In the genomic region with DNA sequence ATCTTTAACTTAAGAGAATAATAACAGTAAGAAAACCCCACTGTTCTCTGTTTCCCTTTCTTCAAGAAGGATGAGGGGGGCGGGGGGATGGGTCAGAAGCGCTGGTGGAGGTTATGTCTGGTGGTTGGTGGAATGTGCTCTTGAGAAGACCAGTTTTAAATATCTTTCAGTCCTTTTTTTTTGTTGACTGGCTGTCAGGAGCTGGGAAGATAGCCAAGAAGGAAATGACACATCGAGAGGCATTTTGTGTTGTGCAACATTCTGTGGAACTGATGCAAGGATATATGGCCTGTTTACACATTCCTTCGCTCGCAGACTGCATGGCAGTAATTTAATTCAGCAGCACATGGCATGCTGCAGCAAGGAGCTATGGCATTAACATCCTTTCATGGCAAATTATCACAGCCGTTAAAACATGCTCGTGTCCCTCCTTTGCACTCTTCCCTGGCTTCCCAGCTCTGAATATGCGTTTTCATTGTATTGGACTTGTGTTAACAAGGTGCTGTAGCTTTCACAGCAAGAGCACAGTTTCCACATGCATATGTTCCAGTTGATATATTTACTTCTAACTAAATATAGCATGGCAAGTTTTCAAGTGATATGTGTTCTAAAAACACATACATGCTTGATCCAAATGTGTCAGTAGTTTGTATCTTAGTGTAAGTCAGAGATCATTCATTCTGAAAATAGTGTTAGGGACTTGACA, we compare ENCODE assay signal across 1 cellular context.
TF ChIP-seq lines count a peak whose summit lies in the region.

No MANE protein-coding gene starts in this region.

TF ChIP-seq in HEK293, 187 proteins besides CTCF, POLR2A, EP300 and RAD21 (continued from another document):
- TF ChIP-seq ZBTB48 (tag by site-specific recombination; IDR thresholded peaks at IDR 0.05) (no peak), ZNF354C (tag by site-specific recombination; IDR thresholded peaks at IDR 0.05; ENCODE audit: borderline replicate concordance, low read depth) (no peak), GLI2 (tag by site-specific recombination; IDR thresholded peaks at IDR 0.05; ENCODE audit: borderline replicate concordance, low read depth) (no peak), KLF1 (tag by site-specific recombination; IDR thresholded peaks at IDR 0.05) (no peak), KLF9 (tag by site-specific recombination; IDR thresholded peaks at IDR 0.05; ENCODE audit: low read depth) (no peak; the same call in 1 of the 2 replicates), ZNF530 (tag by site-specific recombination; IDR thresholded peaks at IDR 0.05; ENCODE audit: low read depth) (no peak), ZNF133 (tag by site-specific recombination; IDR thresholded peaks at IDR 0.05) (no peak), ZNF266 (tag by site-specific recombination; IDR thresholded peaks at IDR 0.05; ENCODE audit: low read depth) (no peak), ZFP69B (tag by site-specific recombination; IDR thresholded peaks at IDR 0.05) (peak; percentile 86), ZNF510 (tag by site-specific recombination; IDR thresholded peaks at IDR 0.05; ENCODE audit: insufficient replicate concordance) (no peak), ZNF10 (tag by site-specific recombination; IDR thresholded peaks at IDR 0.05) (no peak), ZNF311 (tag by site-specific recombination; IDR thresholded peaks at IDR 0.05; ENCODE audit: borderline replicate concordance) (no peak), ZNF132 (tag by site-specific recombination; IDR thresholded peaks at IDR 0.05; ENCODE audit: borderline replicate concordance) (no peak), ZNF843 (tag by site-specific recombination; IDR thresholded peaks at IDR 0.05) (peak; percentile 75; the same call in 1 of the 2 replicates), ZNF121 (tag by site-specific recombination; IDR thresholded peaks at IDR 0.05) (no peak), ZBTB17 (tag by site-specific recombination; IDR thresholded peaks at IDR 0.05) (peak; percentile 90), ZNF394 (tag by site-specific recombination; IDR thresholded peaks at IDR 0.05; ENCODE audit: borderline replicate concordance) (peak; percentile 66; the same call in 1 of the 2 replicates), ZNF302 (tag by site-specific recombination; IDR thresholded peaks at IDR 0.05; ENCODE audit: low read depth) (no peak), ZNF404 (tag by site-specific recombination; IDR thresholded peaks at IDR 0.05) (no peak), ZNF610 (tag by site-specific recombination; IDR thresholded peaks at IDR 0.05; ENCODE audit: borderline replicate concordance) (peak; percentile 70; the same call in 1 of the 2 replicates), ZNF140 (tag by site-specific recombination; IDR thresholded peaks at IDR 0.05) (no peak), SP7 (tag by site-specific recombination; IDR thresholded peaks at IDR 0.05) (peak; percentile 97), WT1 (tag by site-specific recombination; IDR thresholded peaks at IDR 0.05) (no peak; the same call in 1 of the 2 replicates), ZNF76 (tag by site-specific recombination; IDR thresholded peaks at IDR 0.05; ENCODE audit: borderline replicate concordance, low read depth) (peak; percentile 43; the same call in 1 of the 2 replicates), ZNF202 (tag by site-specific recombination; IDR thresholded peaks at IDR 0.05; ENCODE audit: borderline replicate concordance) (no peak), ZNF654 (tag by site-specific recombination; IDR thresholded peaks at IDR 0.05; ENCODE audit: low read depth) (0 out of 2 replicates have a peak, but pooled peaks have one; percentile 3), ZNF175 (tag by site-specific recombination; IDR thresholded peaks at IDR 0.05) (no peak), ZNF473 (tag by site-specific recombination; IDR thresholded peaks at IDR 0.05) (no peak), ZNF324 (tag by site-specific recombination; IDR thresholded peaks at IDR 0.05) (peak; percentile 92), ZNF830 (tag by site-specific recombination; IDR thresholded peaks at IDR 0.05; ENCODE audit: low read depth) (no peak), HOXD13 (CRISPR knock-in tag; IDR thresholded peaks at IDR 0.05; ENCODE audit: borderline replicate concordance) (peak; percentile 81), SCRT2 (tag by site-specific recombination; IDR thresholded peaks at IDR 0.05) (peak; percentile 60), KLF7 (tag by site-specific recombination; IDR thresholded peaks at IDR 0.05; ENCODE audit: borderline replicate concordance) (no peak), ZNF560 (tag by site-specific recombination; IDR thresholded peaks at IDR 0.05; ENCODE audit: borderline replicate concordance) (no peak)
- TF ChIP-seq, protein P1, sequence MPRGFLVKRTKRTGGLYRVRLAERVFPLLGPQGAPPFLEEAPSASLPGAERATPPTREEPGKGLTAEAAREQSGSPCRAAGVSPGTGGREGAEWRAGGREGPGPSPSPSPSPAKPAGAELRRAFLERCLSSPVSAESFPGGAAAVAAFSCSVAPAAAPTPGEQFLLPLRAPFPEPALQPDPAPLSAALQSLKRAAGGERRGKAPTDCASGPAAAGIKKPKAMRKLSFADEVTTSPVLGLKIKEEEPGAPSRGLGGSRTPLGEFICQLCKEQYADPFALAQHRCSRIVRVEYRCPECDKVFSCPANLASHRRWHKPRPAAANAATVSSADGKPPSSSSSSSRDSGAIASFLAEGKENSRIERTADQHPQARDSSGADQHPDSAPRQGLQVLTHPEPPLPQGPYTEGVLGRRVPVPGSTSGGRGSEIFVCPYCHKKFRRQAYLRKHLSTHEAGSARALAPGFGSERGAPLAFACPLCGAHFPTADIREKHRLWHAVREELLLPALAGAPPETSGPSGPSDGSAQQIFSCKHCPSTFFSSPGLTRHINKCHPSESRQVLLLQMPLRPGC (tag by site-specific recombination; IDR thresholded peaks at IDR 0.05) = peak; percentile 99
- TF ChIP-seq, protein P2, sequence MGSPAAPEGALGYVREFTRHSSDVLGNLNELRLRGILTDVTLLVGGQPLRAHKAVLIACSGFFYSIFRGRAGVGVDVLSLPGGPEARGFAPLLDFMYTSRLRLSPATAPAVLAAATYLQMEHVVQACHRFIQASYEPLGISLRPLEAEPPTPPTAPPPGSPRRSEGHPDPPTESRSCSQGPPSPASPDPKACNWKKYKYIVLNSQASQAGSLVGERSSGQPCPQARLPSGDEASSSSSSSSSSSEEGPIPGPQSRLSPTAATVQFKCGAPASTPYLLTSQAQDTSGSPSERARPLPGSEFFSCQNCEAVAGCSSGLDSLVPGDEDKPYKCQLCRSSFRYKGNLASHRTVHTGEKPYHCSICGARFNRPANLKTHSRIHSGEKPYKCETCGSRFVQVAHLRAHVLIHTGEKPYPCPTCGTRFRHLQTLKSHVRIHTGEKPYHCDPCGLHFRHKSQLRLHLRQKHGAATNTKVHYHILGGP (tag by site-specific recombination; IDR thresholded peaks at IDR 0.05) = no peak
- TF ChIP-seq, protein P3, sequence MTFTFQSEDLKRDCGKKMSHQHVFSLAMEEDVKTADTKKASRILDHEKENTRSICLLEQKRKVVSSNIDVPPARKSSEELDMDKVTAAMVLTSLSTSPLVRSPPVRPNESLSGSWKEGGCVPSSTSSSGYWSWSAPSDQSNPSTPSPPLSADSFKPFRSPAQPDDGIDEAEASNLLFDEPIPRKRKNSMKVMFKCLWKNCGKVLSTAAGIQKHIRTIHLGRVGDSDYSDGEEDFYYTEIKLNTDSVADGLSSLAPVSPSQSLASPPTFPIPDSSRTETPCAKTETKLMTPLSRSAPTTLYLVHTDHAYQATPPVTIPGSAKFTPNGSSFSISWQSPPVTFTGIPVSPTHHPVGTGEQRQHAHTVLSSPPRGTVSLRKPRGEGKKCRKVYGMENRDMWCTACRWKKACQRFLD (tag by site-specific recombination; IDR thresholded peaks at IDR 0.05) = no peak
- TF ChIP-seq, protein P4, sequence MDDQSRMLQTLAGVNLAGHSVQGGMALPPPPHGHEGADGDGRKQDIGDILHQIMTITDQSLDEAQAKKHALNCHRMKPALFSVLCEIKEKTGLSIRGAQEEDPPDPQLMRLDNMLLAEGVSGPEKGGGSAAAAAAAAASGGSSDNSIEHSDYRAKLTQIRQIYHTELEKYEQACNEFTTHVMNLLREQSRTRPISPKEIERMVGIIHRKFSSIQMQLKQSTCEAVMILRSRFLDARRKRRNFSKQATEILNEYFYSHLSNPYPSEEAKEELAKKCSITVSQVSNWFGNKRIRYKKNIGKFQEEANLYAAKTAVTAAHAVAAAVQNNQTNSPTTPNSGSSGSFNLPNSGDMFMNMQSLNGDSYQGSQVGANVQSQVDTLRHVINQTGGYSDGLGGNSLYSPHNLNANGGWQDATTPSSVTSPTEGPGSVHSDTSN (CRISPR knock-in tag; IDR thresholded peaks at IDR 0.05) = no peak
- TF ChIP-seq, protein P5, sequence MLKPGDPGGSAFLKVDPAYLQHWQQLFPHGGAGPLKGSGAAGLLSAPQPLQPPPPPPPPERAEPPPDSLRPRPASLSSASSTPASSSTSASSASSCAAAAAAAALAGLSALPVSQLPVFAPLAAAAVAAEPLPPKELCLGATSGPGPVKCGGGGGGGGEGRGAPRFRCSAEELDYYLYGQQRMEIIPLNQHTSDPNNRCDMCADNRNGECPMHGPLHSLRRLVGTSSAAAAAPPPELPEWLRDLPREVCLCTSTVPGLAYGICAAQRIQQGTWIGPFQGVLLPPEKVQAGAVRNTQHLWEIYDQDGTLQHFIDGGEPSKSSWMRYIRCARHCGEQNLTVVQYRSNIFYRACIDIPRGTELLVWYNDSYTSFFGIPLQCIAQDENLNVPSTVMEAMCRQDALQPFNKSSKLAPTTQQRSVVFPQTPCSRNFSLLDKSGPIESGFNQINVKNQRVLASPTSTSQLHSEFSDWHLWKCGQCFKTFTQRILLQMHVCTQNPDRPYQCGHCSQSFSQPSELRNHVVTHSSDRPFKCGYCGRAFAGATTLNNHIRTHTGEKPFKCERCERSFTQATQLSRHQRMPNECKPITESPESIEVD (tag by site-specific recombination; IDR thresholded peaks at IDR 0.05) = peak; percentile 87
- TF ChIP-seq, protein P6, sequence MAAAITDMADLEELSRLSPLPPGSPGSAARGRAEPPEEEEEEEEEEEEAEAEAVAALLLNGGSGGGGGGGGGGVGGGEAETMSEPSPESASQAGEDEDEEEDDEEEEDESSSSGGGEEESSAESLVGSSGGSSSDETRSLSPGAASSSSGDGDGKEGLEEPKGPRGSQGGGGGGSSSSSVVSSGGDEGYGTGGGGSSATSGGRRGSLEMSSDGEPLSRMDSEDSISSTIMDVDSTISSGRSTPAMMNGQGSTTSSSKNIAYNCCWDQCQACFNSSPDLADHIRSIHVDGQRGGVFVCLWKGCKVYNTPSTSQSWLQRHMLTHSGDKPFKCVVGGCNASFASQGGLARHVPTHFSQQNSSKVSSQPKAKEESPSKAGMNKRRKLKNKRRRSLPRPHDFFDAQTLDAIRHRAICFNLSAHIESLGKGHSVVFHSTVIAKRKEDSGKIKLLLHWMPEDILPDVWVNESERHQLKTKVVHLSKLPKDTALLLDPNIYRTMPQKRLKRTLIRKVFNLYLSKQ (tag by site-specific recombination; IDR thresholded peaks at IDR 0.05; ENCODE audit: borderline replicate concordance) = no peak
- TF ChIP-seq, protein P7, sequence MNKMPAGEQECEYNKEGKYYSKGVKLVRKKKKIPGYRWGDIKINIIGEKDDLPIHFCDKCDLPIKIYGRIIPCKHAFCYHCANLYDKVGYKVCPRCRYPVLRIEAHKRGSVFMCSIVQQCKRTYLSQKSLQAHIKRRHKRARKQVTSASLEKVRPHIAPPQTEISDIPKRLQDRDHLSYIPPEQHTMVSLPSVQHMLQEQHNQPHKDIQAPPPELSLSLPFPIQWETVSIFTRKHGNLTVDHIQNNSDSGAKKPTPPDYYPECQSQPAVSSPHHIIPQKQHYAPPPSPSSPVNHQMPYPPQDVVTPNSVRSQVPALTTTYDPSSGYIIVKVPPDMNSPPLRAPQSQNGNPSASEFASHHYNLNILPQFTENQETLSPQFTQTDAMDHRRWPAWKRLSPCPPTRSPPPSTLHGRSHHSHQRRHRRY (tag by site-specific recombination; IDR thresholded peaks at IDR 0.05) = no peak
- TF ChIP-seq, protein P8, sequence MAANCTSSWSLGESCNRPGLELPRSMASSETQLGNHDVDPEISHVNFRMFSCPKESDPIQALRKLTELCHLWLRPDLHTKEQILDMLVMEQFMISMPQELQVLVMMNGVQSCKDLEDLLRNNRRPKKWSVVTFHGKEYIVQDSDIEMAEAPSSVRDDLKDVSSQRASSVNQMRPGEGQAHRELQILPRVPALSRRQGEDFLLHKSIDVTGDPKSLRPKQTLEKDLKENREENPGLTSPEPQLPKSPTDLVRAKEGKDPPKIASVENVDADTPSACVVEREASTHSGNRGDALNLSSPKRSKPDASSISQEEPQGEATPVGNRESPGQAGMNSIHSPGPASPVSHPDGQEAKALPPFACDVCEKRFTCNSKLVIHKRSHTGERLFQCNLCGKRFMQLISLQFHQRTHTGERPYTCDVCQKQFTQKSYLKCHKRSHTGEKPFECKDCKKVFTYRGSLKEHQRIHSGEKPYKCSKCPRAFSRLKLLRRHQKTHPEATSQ (tag by site-specific recombination; IDR thresholded peaks at IDR 0.05) = no peak
- TF ChIP-seq, protein P9, sequence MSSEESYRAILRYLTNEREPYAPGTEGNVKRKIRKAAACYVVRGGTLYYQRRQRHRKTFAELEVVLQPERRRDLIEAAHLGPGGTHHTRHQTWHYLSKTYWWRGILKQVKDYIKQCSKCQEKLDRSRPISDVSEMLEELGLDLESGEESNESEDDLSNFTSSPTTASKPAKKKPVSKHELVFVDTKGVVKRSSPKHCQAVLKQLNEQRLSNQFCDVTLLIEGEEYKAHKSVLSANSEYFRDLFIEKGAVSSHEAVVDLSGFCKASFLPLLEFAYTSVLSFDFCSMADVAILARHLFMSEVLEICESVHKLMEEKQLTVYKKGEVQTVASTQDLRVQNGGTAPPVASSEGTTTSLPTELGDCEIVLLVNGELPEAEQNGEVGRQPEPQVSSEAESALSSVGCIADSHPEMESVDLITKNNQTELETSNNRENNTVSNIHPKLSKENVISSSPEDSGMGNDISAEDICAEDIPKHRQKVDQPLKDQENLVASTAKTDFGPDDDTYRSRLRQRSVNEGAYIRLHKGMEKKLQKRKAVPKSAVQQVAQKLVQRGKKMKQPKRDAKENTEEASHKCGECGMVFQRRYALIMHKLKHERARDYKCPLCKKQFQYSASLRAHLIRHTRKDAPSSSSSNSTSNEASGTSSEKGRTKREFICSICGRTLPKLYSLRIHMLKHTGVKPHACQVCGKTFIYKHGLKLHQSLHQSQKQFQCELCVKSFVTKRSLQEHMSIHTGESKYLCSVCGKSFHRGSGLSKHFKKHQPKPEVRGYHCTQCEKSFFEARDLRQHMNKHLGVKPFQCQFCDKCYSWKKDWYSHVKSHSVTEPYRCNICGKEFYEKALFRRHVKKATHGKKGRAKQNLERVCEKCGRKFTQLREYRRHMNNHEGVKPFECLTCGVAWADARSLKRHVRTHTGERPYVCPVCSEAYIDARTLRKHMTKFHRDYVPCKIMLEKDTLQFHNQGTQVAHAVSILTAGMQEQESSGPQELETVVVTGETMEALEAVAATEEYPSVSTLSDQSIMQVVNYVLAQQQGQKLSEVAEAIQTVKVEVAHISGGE (tag by site-specific recombination; conservative IDR thresholded peaks at IDR 0.05; ENCODE audit: low read depth) = no peak
